8 cellular contexts compared by ENCODE assay signal in the genomic region with DNA sequence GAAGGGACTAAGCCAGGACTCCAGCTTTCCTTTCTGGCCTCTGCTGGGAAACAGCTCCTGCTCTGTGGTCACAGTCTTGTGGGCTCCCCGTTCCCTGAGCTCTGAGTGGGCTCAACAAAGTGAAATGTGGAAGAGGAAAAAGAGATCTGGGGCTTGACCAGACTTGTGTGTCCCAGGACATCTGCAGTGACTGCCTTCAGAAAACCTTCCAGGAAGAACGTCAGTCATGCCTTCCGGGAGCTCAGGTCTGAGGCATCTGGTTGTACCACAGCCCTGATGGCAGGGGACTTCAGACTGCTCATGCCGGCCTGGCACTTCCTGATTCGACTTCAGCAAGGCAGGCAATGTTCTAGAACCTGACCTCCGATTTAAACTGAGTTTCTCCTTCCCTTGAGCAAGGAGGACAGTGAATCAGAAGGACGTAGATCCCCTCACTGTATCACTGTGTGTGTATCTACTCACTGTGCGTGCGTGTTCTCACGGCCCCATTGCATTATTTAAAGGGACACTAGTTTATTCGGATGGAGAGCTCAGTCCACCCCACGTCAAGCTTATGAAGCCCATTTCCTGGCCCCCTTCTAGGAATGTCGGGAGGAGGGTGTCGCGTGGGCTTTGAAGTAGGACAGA. TPM values are rescaled to one million over a fixed set of nuclear protein-coding genes. Genes with fewer than 3 reads are reported as not detected.
A peak's percentile ranks its signal among the peaks of the same experiment; 100 is the strongest.
DNase-seq lines count a peak whose midpoint lies in the region; ATAC-seq, FAIRE-seq and TF ChIP-seq lines count a peak whose summit lies in the region.

No MANE protein-coding gene starts in this region.

- H3K9me3 Mint-ChIP-seq in CD14-positive monocyte: peaks cover 0 to 21% (median 8%) of the 10 kb centered on the region in 7 donors

- H4K20me1 ChIP-seq in K562 (replicated peaks; ENCODE audit: control insufficient read depth, insufficient read depth, low read length): no peaks in the 10 kb centered on the region

- TF ChIP-seq CTCF in CD14-positive monocyte (IDR thresholded peaks at IDR 0.05): no peak
- TF ChIP-seq CTCF in K562 (IDR thresholded peaks at IDR 0.05 in 2 of 3, conservative IDR thresholded peaks at IDR 0.05 in 1 of 3; ENCODE audit: insufficient read depth in 2 of 3, low read depth in 1 of 3, low read length in 3 of 3): no peak
- no peak for TF ChIP-seq CTCF in left lung (IDR thresholded peaks at IDR 0.05)

- FAIRE-seq in K562 (lab: Jason Lieb, UNC): peak; percentile 6

- ATAC-seq in K562: peak; percentile 28; the same call in 2 of the 3 replicates
- ATAC-seq in left lung: peak; percentile 51

- H3K36me3 ChIP-seq in K562 (ENCODE audit: control insufficient read depth, insufficient read depth, low read length): no peaks in the 10 kb centered on the region
- H3K36me3 ChIP-seq in left lung: no peaks in the 10 kb centered on the region
- no peaks in the 10 kb centered on the region for H3K36me3 ChIP-seq in thymus (ENCODE audit: control insufficient read depth, insufficient read depth)

- H3K4me3 ChIP-seq in K562: no peak overlapping the region
- peak overlapping the region; percentile 34 to 47 for H3K4me3 ChIP-seq in left lung
- peak overlapping the region; percentile 45 for H3K4me3 ChIP-seq in thymus (ENCODE audit: low read length)

- H3K27me3 ChIP-seq in K562 (ENCODE audit: control insufficient read depth in 2 of 2, insufficient read depth in 2 of 2, low read length in 2 of 2): peaks cover 25 to 42% of the 10 kb centered on the region in 2 experiments; a peak in 4 of 5 replicates
- H3K27me3 ChIP-seq in left lung: peaks cover 5 to 34% of the 10 kb centered on the region in 2 donors
- H3K27me3 ChIP-seq in thymus (ENCODE audit: control insufficient read depth, insufficient read depth): peaks cover 25% of the 10 kb centered on the region

- peak overlapping the region in 2 of 7 donors; percentile 4 to 18 for H3K27ac Mint-ChIP-seq in CD14-positive monocyte

- H3K27ac ChIP-seq in K562 (ENCODE audit: extremely low read depth, low read depth, low read length) (no peak overlapping the region), left lung (no peak overlapping the region), thymus (ENCODE audit: low read depth) (peak overlapping the region; percentile 27)

- 25% methylated on average over 15 of the region's 15 CpGs for WGBS in K562 (ENCODE audit: insufficient coverage, low coverage, missing lambda C conversion rate)
- WGBS in thymus: 36% methylated on average over 15 of the region's 15 CpGs

- POLR2A ChIA-PET in K562 (lab: Yijun Ruan, JAX): interaction anchor here (1.0 kb wide), 1 partner anchor 117 kb away, joined by 3 read pairs; a partner anchor contains a TSS

- no peak overlapping the region; the same call in 1 of the 2 replicates for H3K4me2 ChIP-seq in K562 (ENCODE audit: insufficient read depth, low read length)

- no peak for TF ChIP-seq EP300 in K562 (IDR thresholded peaks at IDR 0.05; ENCODE audit: low read length)

- H3K4me1 ChIP-seq in K562 (replicated peaks in 1 of 2; ENCODE audit: control insufficient read depth in 2 of 2, insufficient read depth in 2 of 2, low read length in 2 of 2) (peaks cover 0 to 10% of the 10 kb centered on the region in 2 experiments; a peak in 3 of 5 replicates), left lung (peaks cover 0 to 11% of the 10 kb centered on the region in 2 donors), thymus (ENCODE audit: control insufficient read depth, insufficient read depth, low read length) (peaks cover 3% of the 10 kb centered on the region)

- no peak for TF ChIP-seq POLR2A in K562 (conservative IDR thresholded peaks at IDR 0.05)

- in situ Hi-C loops in K562 (cut with MboI): no loop called here

- H2AFZ ChIP-seq in K562 (ENCODE audit: low read depth, low read length): no peak overlapping the region

- H3K36me3 Mint-ChIP-seq in CD14-positive monocyte: peaks cover 0 to 11% of the 10 kb centered on the region in 2 donors

- H3K9ac ChIP-seq in K562 (ENCODE audit: insufficient read depth in 1 of 2, low read depth in 2 of 2, low read length in 2 of 2): no peak overlapping the region

- H3K9me1 ChIP-seq in K562 (ENCODE audit: control insufficient read depth, insufficient read depth, low read length): no peaks in the 10 kb centered on the region

- H3K79me2 ChIP-seq in K562 (ENCODE audit: control insufficient read depth, insufficient read depth, low read length): no peaks in the 10 kb centered on the region

- no peak for DNase-seq in CD14-positive monocyte (ENCODE audit: low spot score)
- DNase-seq in HuH-7 (ENCODE audit: low spot score): peak; percentile 68
- peak in 1 of 4 experiments; percentile 8 for DNase-seq in K562 (ENCODE audit: extremely low read depth in 1 of 4, low spot score in 3 of 4)
- DNase-seq in left lung: no peak
- DNase-seq in cerebellum (ENCODE audit: low spot score): no peak
- no peak for DNase-seq in LoVo (ENCODE audit: low spot score)
- DNase-seq in DMS114 treated with DMSO at 0.1 percent for 48 hours (lab: John Stamatoyannopoulos, UW; ENCODE audit: unreplicated experiment): no peak

- intact Hi-C loops in CD14-positive monocyte (cut with micrococcal nuclease): no loop called here
- intact Hi-C loops in K562 (cut with micrococcal nuclease): no loop called here
- intact Hi-C loops in left lung (cut with DNase I): no loop called here

- CTCF ChIA-PET in K562 (lab: Yijun Ruan, JAX; ENCODE audit: low intra/inter-chr PET ratio): no interaction called here

- TF ChIP-seq RAD21 in K562 (CRISPR knock-in tag; conservative IDR thresholded peaks at IDR 0.05 in 1 of 2, IDR thresholded peaks at IDR 0.05 in 1 of 2): no peak

- H3K4me3 Mint-ChIP-seq in CD14-positive monocyte: peak overlapping the region; percentile 64 to 85

- BruUV-seq in K562 (replicated peaks; lab: Mats Ljungman, UMichigan): no TSS peak

- H3K27me3 Mint-ChIP-seq in CD14-positive monocyte (ENCODE audit: low read depth in 3 of 3): peaks cover 50 to 55% (median 55%) of the 10 kb centered on the region in 3 donors

- H3K4me1 Mint-ChIP-seq in CD14-positive monocyte: peaks cover 17% of the 10 kb centered on the region

- H3K9me3 ChIP-seq in K562 (replicated peaks; ENCODE audit: control insufficient read depth, insufficient read depth, low read depth, low read length) (no peaks in the 10 kb centered on the region), left lung (no peaks in the 10 kb centered on the region), thymus (ENCODE audit: control insufficient read depth) (no peaks in the 10 kb centered on the region)

TF ChIP-seq in K562, 482 proteins besides CTCF, POLR2A, EP300 and RAD21 (continues in another document):
- TF ChIP-seq ZFP36 (IDR thresholded peaks at IDR 0.05; ENCODE audit: low read depth, low read length, partially characterized antibody) (no peak), XRCC3 (IDR thresholded peaks at IDR 0.05) (no peak), HDGF (IDR thresholded peaks at IDR 0.05) (no peak), MECOM (CRISPR knock-in tag; IDR thresholded peaks at IDR 0.05) (no peak), DMBX1 (CRISPR knock-in tag; IDR thresholded peaks at IDR 0.05; ENCODE audit: borderline replicate concordance) (no peak), FOXJ2 (tag; IDR thresholded peaks at IDR 0.05) (no peak)
- TF ChIP-seq, protein P1, sequence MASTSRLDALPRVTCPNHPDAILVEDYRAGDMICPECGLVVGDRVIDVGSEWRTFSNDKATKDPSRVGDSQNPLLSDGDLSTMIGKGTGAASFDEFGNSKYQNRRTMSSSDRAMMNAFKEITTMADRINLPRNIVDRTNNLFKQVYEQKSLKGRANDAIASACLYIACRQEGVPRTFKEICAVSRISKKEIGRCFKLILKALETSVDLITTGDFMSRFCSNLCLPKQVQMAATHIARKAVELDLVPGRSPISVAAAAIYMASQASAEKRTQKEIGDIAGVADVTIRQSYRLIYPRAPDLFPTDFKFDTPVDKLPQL (IDR thresholded peaks at IDR 0.05; ENCODE audit: extremely low read depth, insufficient read length): no peak
- TF ChIP-seq, protein P2, sequence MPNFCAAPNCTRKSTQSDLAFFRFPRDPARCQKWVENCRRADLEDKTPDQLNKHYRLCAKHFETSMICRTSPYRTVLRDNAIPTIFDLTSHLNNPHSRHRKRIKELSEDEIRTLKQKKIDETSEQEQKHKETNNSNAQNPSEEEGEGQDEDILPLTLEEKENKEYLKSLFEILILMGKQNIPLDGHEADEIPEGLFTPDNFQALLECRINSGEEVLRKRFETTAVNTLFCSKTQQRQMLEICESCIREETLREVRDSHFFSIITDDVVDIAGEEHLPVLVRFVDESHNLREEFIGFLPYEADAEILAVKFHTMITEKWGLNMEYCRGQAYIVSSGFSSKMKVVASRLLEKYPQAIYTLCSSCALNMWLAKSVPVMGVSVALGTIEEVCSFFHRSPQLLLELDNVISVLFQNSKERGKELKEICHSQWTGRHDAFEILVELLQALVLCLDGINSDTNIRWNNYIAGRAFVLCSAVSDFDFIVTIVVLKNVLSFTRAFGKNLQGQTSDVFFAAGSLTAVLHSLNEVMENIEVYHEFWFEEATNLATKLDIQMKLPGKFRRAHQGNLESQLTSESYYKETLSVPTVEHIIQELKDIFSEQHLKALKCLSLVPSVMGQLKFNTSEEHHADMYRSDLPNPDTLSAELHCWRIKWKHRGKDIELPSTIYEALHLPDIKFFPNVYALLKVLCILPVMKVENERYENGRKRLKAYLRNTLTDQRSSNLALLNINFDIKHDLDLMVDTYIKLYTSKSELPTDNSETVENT (CRISPR knock-in tag; IDR thresholded peaks at IDR 0.05): no peak

RNA-seq across cellular contexts. Expression of a gene that starts 0.6 kb away (rescaled TPM):
- polyA plus RNA-seq in CD14-positive monocyte: not detected
- total RNA-seq in K562 (2011; cell fraction: chromatin; rRNA removed; ENCODE audit: low replicate concordance): not detected in 2 replicates
- not detected in 2 replicates for total RNA-seq in K562 (2011; cell fraction: nucleolus; rRNA removed)
- total RNA-seq in K562 (2011; cell fraction: nucleoplasm; rRNA removed): not detected in 2 replicates
- not detected in 2 replicates for total RNA-seq in K562 (2014; rRNA removed)
- not detected in 2 replicates for total RNA-seq in K562 (2014; rRNA removed; fragmentation: Illumina TruSeq; extraction: Trizol)
- not detected in 2 replicates for total RNA-seq in K562 (2015; rRNA removed; fragmentation: Illumina TruSeq; extraction: Trizol)
- 0.13 TPM in 1 of 2 replicates, not detected in the other for total RNA-seq in K562 (2021)
- not detected in 2 replicates for polyA plus RNA-seq in K562 (2011; rRNA removed)
- not detected in 2 replicates for polyA plus RNA-seq in K562 (2011; cell fraction: cytosol; rRNA removed)
- polyA plus RNA-seq in K562 (2011; cell fraction: nucleus; rRNA removed): not detected in 2 replicates
- not detected in 2 replicates for polyA plus RNA-seq in K562 (2012)
- polyA plus RNA-seq in K562 (2014; fragmentation: Illumina TruSeq; extraction: Trizol): not detected in 2 replicates
- not detected for polyA plus RNA-seq in K562 (2014; fragmentation: Nextera tagmentation; extraction: Ambion mirVana)
- polyA plus RNA-seq in K562 (2014; rRNA removed): not detected in 2 replicates
- not detected in 2 replicates for polyA minus RNA-seq in K562 (2011; rRNA and poly(A)+ RNA removed)
- polyA minus RNA-seq in K562 (2011; cell fraction: cytosol; rRNA and poly(A)+ RNA removed): not detected in 2 replicates
- not detected in 2 replicates for polyA minus RNA-seq in K562 (2011; cell fraction: nucleus; rRNA and poly(A)+ RNA removed)
- total RNA-seq in left lung: 1 to 10 TPM; 2.6 to 3.1 TPM
- 4.8 TPM for polyA plus RNA-seq in thymus
- total RNA-seq in cerebellum: 5.3 TPM
